Comparison of ENCODE assay signal across 19 cellular contexts in genomic region chr5:133474851-133475590, GRCh38.
"Had no signal": no experiment of that assay in that cellular context is flagged by ENCODE, and none has a peak within 500 bp of the region (broad histone marks: within the 10 kb centered on the region; RNA-seq: fewer than 3 reads in every experiment).

No MANE protein-coding gene starts in this region.

- ATAC-seq: activated CD4-positive, alpha-beta T cell treated with anti-CD3 and anti-CD28 coated beads for 36 hours; activated CD8-positive, alpha-beta memory T cell treated with anti-CD3 and anti-CD28 coated beads, Interleukin-2, amount 10 ng/mL, durations not matched to agents 7 days and 5 days; activated CD8-positive, alpha-beta T cell treated with anti-CD3 and anti-CD28 coated beads, Interleukin-2, amount 10 ng/mL, durations not matched to agents 7 days and 5 days; body of pancreas; left lung; lower lobe of right lung; stimulated activated naive B cell treated with anti-CD40 and anti-IgM and Interleukin-4, amounts not matched to agents 10 μg/mL and 1 μg/mL and 100 μg/mL, for 72 hours had no signal

- DNase-seq: activated CD4-positive, alpha-beta T cell treated with anti-CD3 and anti-CD28 coated beads for 36 hours; activated CD4-positive, CD25-positive, alpha-beta regulatory T cell; activated CD8-positive, alpha-beta memory T cell treated with anti-CD3 and anti-CD28 coated beads, Interleukin-2, amount 10 ng/mL, durations not matched to agents 7 days and 5 days; activated CD8-positive, alpha-beta T cell treated with anti-CD3 and anti-CD28 coated beads, Interleukin-2, amount 10 ng/mL, durations not matched to agents 7 days and 5 days; activated effector memory CD4-positive, alpha-beta T cell treated with Interleukin-2 at 50 U/mL for 16 hours; activated naive CD4-positive, alpha-beta T cell treated with Interleukin-2 at 50 U/mL for 16 hours; activated T-cell treated with anti-CD3 and anti-CD28 coated beads for 4 hours; anterior cingulate cortex; body of pancreas; effector CD8-positive, alpha-beta T cell; hippocampal formation; left lung; lower lobe of right lung; mesenchymal stem cell; nucleus accumbens; stimulated activated CD4-positive, alpha-beta T cell treated with anti-CD3 and anti-CD28 coated beads, Interleukin-15, amount 100 ng/mL, for 24 hours; stimulated activated CD4-positive, alpha-beta T cell treated with anti-CD3 and anti-CD28 coated beads, Interleukin-2, amount 100 ng/mL, for 24 hours; stimulated activated naive B cell treated with anti-CD40 and anti-IgM and Interleukin-4, amounts not matched to agents 10 μg/mL and 1 μg/mL and 100 μg/mL, for 72 hours; stomach had no signal
